ENCODE assay signal across 1 cellular context in the genomic region with DNA sequence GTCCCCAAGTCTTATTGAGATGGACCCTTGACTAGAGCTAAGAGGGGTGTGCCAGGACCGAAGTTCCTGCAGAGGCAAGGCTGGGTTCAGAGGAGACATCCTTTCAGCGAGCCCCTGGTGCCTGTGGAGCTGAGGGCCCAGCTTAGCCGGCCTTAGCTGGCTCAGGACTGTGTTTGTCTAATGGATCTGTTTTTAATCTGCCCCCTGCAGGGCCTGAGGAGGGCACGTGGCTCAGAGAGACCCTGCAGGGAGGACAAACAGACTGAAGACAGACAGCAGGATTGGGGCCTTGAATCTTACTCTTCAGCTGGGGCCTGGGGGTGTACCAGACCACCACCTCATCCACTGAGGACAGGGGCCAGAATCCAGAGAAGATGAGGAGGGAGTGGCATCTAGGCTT.
TF ChIP-seq lines count a peak whose summit lies in the region.

No MANE protein-coding gene starts in this region.

TF ChIP-seq in HEK293, 187 proteins besides CTCF, POLR2A, EP300 and RAD21 (continued from another document):
- TF ChIP-seq, protein P1, sequence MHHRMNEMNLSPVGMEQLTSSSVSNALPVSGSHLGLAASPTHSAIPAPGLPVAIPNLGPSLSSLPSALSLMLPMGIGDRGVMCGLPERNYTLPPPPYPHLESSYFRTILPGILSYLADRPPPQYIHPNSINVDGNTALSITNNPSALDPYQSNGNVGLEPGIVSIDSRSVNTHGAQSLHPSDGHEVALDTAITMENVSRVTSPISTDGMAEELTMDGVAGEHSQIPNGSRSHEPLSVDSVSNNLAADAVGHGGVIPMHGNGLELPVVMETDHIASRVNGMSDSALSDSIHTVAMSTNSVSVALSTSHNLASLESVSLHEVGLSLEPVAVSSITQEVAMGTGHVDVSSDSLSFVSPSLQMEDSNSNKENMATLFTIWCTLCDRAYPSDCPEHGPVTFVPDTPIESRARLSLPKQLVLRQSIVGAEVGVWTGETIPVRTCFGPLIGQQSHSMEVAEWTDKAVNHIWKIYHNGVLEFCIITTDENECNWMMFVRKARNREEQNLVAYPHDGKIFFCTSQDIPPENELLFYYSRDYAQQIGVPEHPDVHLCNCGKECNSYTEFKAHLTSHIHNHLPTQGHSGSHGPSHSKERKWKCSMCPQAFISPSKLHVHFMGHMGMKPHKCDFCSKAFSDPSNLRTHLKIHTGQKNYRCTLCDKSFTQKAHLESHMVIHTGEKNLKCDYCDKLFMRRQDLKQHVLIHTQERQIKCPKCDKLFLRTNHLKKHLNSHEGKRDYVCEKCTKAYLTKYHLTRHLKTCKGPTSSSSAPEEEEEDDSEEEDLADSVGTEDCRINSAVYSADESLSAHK (tag by site-specific recombination; IDR thresholded peaks at IDR 0.05) = 0 out of 2 replicates have a peak, but pooled peaks have one; percentile 18
TF ChIP-seq in HEK293: peak in this region for 7.
